Comparison of ENCODE assay signal across 19 cellular contexts in the genomic region with DNA sequence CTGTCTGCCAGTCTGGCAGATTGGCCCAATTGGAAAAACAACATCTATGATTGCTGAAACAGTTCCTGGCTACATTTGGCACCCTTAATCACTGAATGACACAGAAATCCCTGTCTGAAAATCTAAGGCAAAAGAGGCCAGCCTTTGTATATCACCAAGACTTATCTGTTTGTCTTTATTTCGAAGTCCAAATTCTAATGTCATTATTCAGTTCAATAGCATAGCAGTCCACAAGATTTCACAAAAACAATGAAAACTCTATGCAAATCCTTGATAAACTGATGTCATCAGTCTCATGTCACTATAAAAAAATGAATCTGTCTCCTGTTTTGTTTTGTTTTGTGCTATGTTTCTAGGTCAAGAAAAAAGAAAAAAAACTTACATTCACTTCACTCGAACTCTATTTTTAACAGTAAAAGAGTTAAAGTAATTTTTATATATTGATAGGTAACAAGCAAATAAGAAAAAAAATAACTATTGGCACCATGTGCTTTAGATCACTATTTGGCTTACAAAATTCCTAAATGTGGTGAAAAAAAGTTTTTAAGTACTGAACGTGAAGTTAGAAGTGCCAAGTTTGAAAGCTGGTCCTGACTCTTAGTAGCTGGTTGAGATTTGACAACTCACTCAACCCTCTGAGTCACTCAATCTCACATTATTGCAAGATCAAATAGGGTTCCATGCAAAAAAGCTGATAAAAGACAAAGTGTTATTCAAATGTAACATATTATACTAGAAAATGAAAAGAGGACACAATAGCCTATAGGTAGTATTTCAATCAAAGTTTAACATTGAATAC.
DNase-seq lines count a peak whose midpoint lies in the region; ATAC-seq and TF ChIP-seq lines count a peak whose summit lies in the region.
"Had no signal": no experiment of that assay in that cellular context is flagged by ENCODE, and none has a peak within 500 bp of the region (broad histone marks: within the 10 kb centered on the region; RNA-seq: fewer than 3 reads in every experiment).

No MANE protein-coding gene starts in this region.

- H3K4me1 Mint-ChIP-seq in MCF 10A (ENCODE audit: insufficient read depth, unreplicated experiment) = peaks cover 5% of the 10 kb centered on the region
- H3K4me1 Mint-ChIP-seq in activated CD8-positive, alpha-beta memory T cell treated with anti-CD3 and anti-CD28 coated beads, Interleukin-2, amount 10 ng/mL, durations not matched to agents 7 days and 5 days = no peaks in the 10 kb centered on the region
- H3K4me1 Mint-ChIP-seq: activated CD4-positive, alpha-beta T cell treated with anti-CD3 and anti-CD28 coated beads for 36 hours; CD4-positive, CD25-positive, alpha-beta regulatory T cell; naive thymus-derived CD8-positive, alpha-beta T cell; stimulated activated memory B cell treated with anti-CD40 and anti-IgM and Interleukin-4, amounts not matched to agents 10 μg/mL and 1 μg/mL and 100 μg/mL, for 72 hours had no signal

- no peaks in the 10 kb centered on the region for H3K27me3 ChIP-seq in breast epithelium
- no peaks in the 10 kb centered on the region for H3K27me3 ChIP-seq in suprapubic skin
- H3K27me3 ChIP-seq: cardiac muscle cell had no signal

- peak; percentile 24 for DNase-seq in MCF 10A (ENCODE audit: unreplicated experiment)
- DNase-seq in breast epithelium (ENCODE audit: low spot score in 2 of 2) = no peak
- peak; percentile 48 for DNase-seq in amniotic epithelial cell (ENCODE audit: low read depth)
- peak; percentile 82 for DNase-seq in fibroblast of the aortic adventitia (ENCODE audit: low read depth)
- no peak for DNase-seq in suprapubic skin (ENCODE audit: low spot score in 2 of 2)
- no peak for DNase-seq in activated CD8-positive, alpha-beta memory T cell treated with anti-CD3 and anti-CD28 coated beads, Interleukin-2, amount 10 ng/mL, durations not matched to agents 7 days and 5 days
- no peak for DNase-seq in NCI-H748 treated with DMSO at 0.1 percent for 48 hours (lab: John Stamatoyannopoulos, UW)
- DNase-seq: activated CD4-positive, alpha-beta T cell treated with anti-CD3 and anti-CD28 coated beads for 36 hours; activated naive CD4-positive, alpha-beta T cell treated with anti-CD3 and anti-CD28 coated beads for 36 hours; CD4-positive, CD25-positive, alpha-beta regulatory T cell; effector memory CD8-positive, alpha-beta T cell; lower lobe of right lung; naive thymus-derived CD8-positive, alpha-beta T cell; NCI-H1694; stimulated activated CD4-positive, alpha-beta T cell treated with anti-CD3 and anti-CD28 coated beads, Interleukin-12 subunit alpha, Interleukin-12 subunit beta, amount 100 ng/mL, for 4 hours had no signal

- H3K4me1 ChIP-seq in breast epithelium = no peaks in the 10 kb centered on the region
- H3K4me1 ChIP-seq in suprapubic skin = no peaks in the 10 kb centered on the region
- H3K4me1 ChIP-seq: lower lobe of right lung had no signal

- H3K9me3 ChIP-seq in breast epithelium (no peaks in the 10 kb centered on the region), suprapubic skin (no peaks in the 10 kb centered on the region)
- H3K9me3 ChIP-seq: lower lobe of right lung had no signal

- WGBS in suprapubic skin = 66% methylated on average over 3 of the region's 3 CpGs

- intact Hi-C loops in MCF 10A (cut with micrococcal nuclease) = no loop called here
- intact Hi-C loops in breast epithelium (cut with DNase I; ENCODE audit: low total_unique reads) = no loop called here

- peaks cover 7% of the 10 kb centered on the region for H3K9me3 Mint-ChIP-seq in MCF 10A (ENCODE audit: unreplicated experiment)
- H3K9me3 Mint-ChIP-seq in activated CD8-positive, alpha-beta memory T cell treated with anti-CD3 and anti-CD28 coated beads, Interleukin-2, amount 10 ng/mL, durations not matched to agents 7 days and 5 days (ENCODE audit: low read depth) = no peaks in the 10 kb centered on the region
- H3K9me3 Mint-ChIP-seq: activated naive CD4-positive, alpha-beta T cell treated with anti-CD3 and anti-CD28 coated beads for 36 hours; effector memory CD8-positive, alpha-beta T cell; stimulated activated memory B cell treated with anti-CD40 and anti-IgM and Interleukin-4, amounts not matched to agents 10 μg/mL and 1 μg/mL and 100 μg/mL, for 72 hours had no signal

- H3K4me3 ChIP-seq in breast epithelium = no peak overlapping the region
- H3K4me3 ChIP-seq in fibroblast of the aortic adventitia (ENCODE audit: low read depth, low read length) = no peak overlapping the region
- no peak overlapping the region for H3K4me3 ChIP-seq in suprapubic skin
- H3K4me3 ChIP-seq: cardiac muscle cell, lower lobe of right lung had no signal

- TF ChIP-seq EP300 in suprapubic skin (IDR thresholded peaks at IDR 0.05) = no peak

- no peaks in the 10 kb centered on the region for H3K27me3 Mint-ChIP-seq in MCF 10A (ENCODE audit: insufficient read depth, unreplicated experiment)
- H3K27me3 Mint-ChIP-seq in activated CD8-positive, alpha-beta memory T cell treated with anti-CD3 and anti-CD28 coated beads, Interleukin-2, amount 10 ng/mL, durations not matched to agents 7 days and 5 days = peaks cover 11% of the 10 kb centered on the region
- H3K27me3 Mint-ChIP-seq: CD4-positive, CD25-positive, alpha-beta regulatory T cell had no signal

- TF ChIP-seq POLR2A in breast epithelium (IDR thresholded peaks at IDR 0.05) (no peak), suprapubic skin (IDR thresholded peaks at IDR 0.05) (no peak)

- no peak overlapping the region for H3K27ac Mint-ChIP-seq in MCF 10A (ENCODE audit: low read depth, unreplicated experiment)
- H3K27ac Mint-ChIP-seq in activated CD8-positive, alpha-beta memory T cell treated with anti-CD3 and anti-CD28 coated beads, Interleukin-2, amount 10 ng/mL, durations not matched to agents 7 days and 5 days = no peak overlapping the region
- H3K27ac Mint-ChIP-seq: activated CD4-positive, alpha-beta T cell treated with anti-CD3 and anti-CD28 coated beads for 36 hours; activated naive CD4-positive, alpha-beta T cell treated with anti-CD3 and anti-CD28 coated beads for 36 hours; CD4-positive, CD25-positive, alpha-beta regulatory T cell; effector memory CD8-positive, alpha-beta T cell; naive thymus-derived CD8-positive, alpha-beta T cell; stimulated activated memory B cell treated with anti-CD40 and anti-IgM and Interleukin-4, amounts not matched to agents 10 μg/mL and 1 μg/mL and 100 μg/mL, for 72 hours had no signal

- BruUV-seq in MCF 10A (replicated peaks; lab: Mats Ljungman, UMichigan) = no TSS peak

- TF ChIP-seq CTCF in MCF 10A (IDR thresholded peaks at IDR 0.05; ENCODE audit: unreplicated experiment) = no peak
- TF ChIP-seq CTCF in breast epithelium (IDR thresholded peaks at IDR 0.05) = no peak
- no peak for TF ChIP-seq CTCF in fibroblast of the aortic adventitia (IDR thresholded peaks at IDR 0.05; ENCODE audit: insufficient read depth, low read length)
- no peak for TF ChIP-seq CTCF in suprapubic skin (IDR thresholded peaks at IDR 0.05)

- H3K36me3 Mint-ChIP-seq in MCF 10A (ENCODE audit: insufficient read depth, unreplicated experiment) = no peaks in the 10 kb centered on the region
- H3K36me3 Mint-ChIP-seq in activated CD8-positive, alpha-beta memory T cell treated with anti-CD3 and anti-CD28 coated beads, Interleukin-2, amount 10 ng/mL, durations not matched to agents 7 days and 5 days = no peaks in the 10 kb centered on the region
- H3K36me3 Mint-ChIP-seq: CD4-positive, CD25-positive, alpha-beta regulatory T cell; naive thymus-derived CD8-positive, alpha-beta T cell; stimulated activated memory B cell treated with anti-CD40 and anti-IgM and Interleukin-4, amounts not matched to agents 10 μg/mL and 1 μg/mL and 100 μg/mL, for 72 hours had no signal

- POLR2A ChIA-PET in MCF 10A (lab: Yijun Ruan, JAX) = interaction anchor here (0.8 kb wide), 1 partner anchor 17 kb away, joined by 3 read pairs; no protein-coding TSS in a partner anchor

- no peak for ATAC-seq in activated CD8-positive, alpha-beta memory T cell treated with anti-CD3 and anti-CD28 coated beads, Interleukin-2, amount 10 ng/mL, durations not matched to agents 7 days and 5 days
- no peak for ATAC-seq in GM21825 (IDR thresholded peaks at IDR 0.05; ENCODE audit: unreplicated experiment)
- ATAC-seq: activated CD4-positive, alpha-beta T cell treated with anti-CD3 and anti-CD28 coated beads for 36 hours; effector memory CD8-positive, alpha-beta T cell; lower lobe of right lung; naive thymus-derived CD8-positive, alpha-beta T cell; stimulated activated memory B cell treated with anti-CD40 and anti-IgM and Interleukin-4, amounts not matched to agents 10 μg/mL and 1 μg/mL and 100 μg/mL, for 72 hours had no signal

- CTCF ChIA-PET in MCF 10A (lab: Yijun Ruan, JAX) = no interaction called here
- CTCF ChIA-PET in activated CD8-positive, alpha-beta memory T cell treated with anti-CD3 and anti-CD28 coated beads, Interleukin-2, amount 10 ng/mL, durations not matched to agents 7 days and 5 days (lab: Charles Lee) = no interaction called here

- H3K36me3 ChIP-seq in breast epithelium = no peaks in the 10 kb centered on the region
- no peaks in the 10 kb centered on the region for H3K36me3 ChIP-seq in suprapubic skin
- H3K36me3 ChIP-seq: cardiac muscle cell, lower lobe of right lung had no signal

- H3K27ac ChIP-seq in breast epithelium = no peak overlapping the region
- peak overlapping the region; percentile 22 for H3K27ac ChIP-seq in suprapubic skin
- H3K27ac ChIP-seq: 22Rv1, cardiac muscle cell, lower lobe of right lung had no signal

- no peak overlapping the region for H3K4me3 Mint-ChIP-seq in MCF 10A (ENCODE audit: unreplicated experiment)
- H3K4me3 Mint-ChIP-seq in activated CD8-positive, alpha-beta memory T cell treated with anti-CD3 and anti-CD28 coated beads, Interleukin-2, amount 10 ng/mL, durations not matched to agents 7 days and 5 days = no peak overlapping the region
- H3K4me3 Mint-ChIP-seq: activated CD4-positive, alpha-beta T cell treated with anti-CD3 and anti-CD28 coated beads for 36 hours; activated naive CD4-positive, alpha-beta T cell treated with anti-CD3 and anti-CD28 coated beads for 36 hours; CD4-positive, CD25-positive, alpha-beta regulatory T cell; effector memory CD8-positive, alpha-beta T cell; naive thymus-derived CD8-positive, alpha-beta T cell; stimulated activated memory B cell treated with anti-CD40 and anti-IgM and Interleukin-4, amounts not matched to agents 10 μg/mL and 1 μg/mL and 100 μg/mL, for 72 hours had no signal

Comparison
In these comparisons a context has a peak if more than half of its experiments do, and no peak if none do; other contexts are left out.
1. DNase-seq: peak in MCF 10A (single experiment), amniotic epithelial cell (single experiment) and fibroblast of the aortic adventitia (single experiment); none in breast epithelium (0 of 2), suprapubic skin (0 of 2), activated CD8-positive, alpha-beta memory T cell treated with anti-CD3 and anti-CD28 coated beads, Interleukin-2, amount 10 ng/mL, durations not matched to agents 7 days and 5 days (single experiment) and NCI-H748 treated with DMSO at 0.1 percent for 48 hours (single experiment).